8 cellular contexts compared by ENCODE assay signal in genomic region chr7:151079199-151079910, GRCh38. TPM values are rescaled to one million over a fixed set of nuclear protein-coding genes. Genes with fewer than 3 reads are reported as not detected.
DNase-seq lines count a peak whose midpoint lies in the region; ATAC-seq and TF ChIP-seq lines count a peak whose summit lies in the region.

No MANE protein-coding gene starts in this region.

- peak overlapping the region; percentile 76 for H3K27ac Mint-ChIP-seq in T-helper 1 cell treated with Interleukin-12 subunit alpha and Interleukin-12 subunit beta and Interleukin-4 antibody, amounts not matched to agents 30 μg/mL and 1 μg/mL, for 36 hours
- H3K27ac Mint-ChIP-seq in activated naive CD8-positive, alpha-beta T cell treated with anti-CD3 and anti-CD28 coated beads for 36 hours: peak overlapping the region; percentile 68

- H3K9ac ChIP-seq in iPS-20b (ENCODE audit: low read depth, low read length) (peak overlapping the region; percentile 94), stomach smooth muscle (ENCODE audit: low read length in 2 of 2) (peak overlapping the region; percentile 82 to 91)

- H3K9me3 ChIP-seq in iPS-20b (ENCODE audit: insufficient read depth, low read depth, low read length) (no peaks in the 10 kb centered on the region), stomach smooth muscle (ENCODE audit: control insufficient read depth in 2 of 2, low read length in 2 of 2) (no peaks in the 10 kb centered on the region)

- H3K36me3 Mint-ChIP-seq in T-helper 1 cell treated with Interleukin-12 subunit alpha and Interleukin-12 subunit beta and Interleukin-4 antibody, amounts not matched to agents 30 μg/mL and 1 μg/mL, for 36 hours (ENCODE audit: low read depth): peaks cover 16% of the 10 kb centered on the region
- peaks cover 15% of the 10 kb centered on the region for H3K36me3 Mint-ChIP-seq in activated naive CD8-positive, alpha-beta T cell treated with anti-CD3 and anti-CD28 coated beads for 36 hours

- H3K27me3 Mint-ChIP-seq in T-helper 1 cell treated with Interleukin-12 subunit alpha and Interleukin-12 subunit beta and Interleukin-4 antibody, amounts not matched to agents 30 μg/mL and 1 μg/mL, for 36 hours (ENCODE audit: low read depth): peaks cover under 1% of the 10 kb centered on the region
- H3K27me3 Mint-ChIP-seq in activated naive CD8-positive, alpha-beta T cell treated with anti-CD3 and anti-CD28 coated beads for 36 hours: peaks cover under 1% of the 10 kb centered on the region

- peaks cover 23% of the 10 kb centered on the region for H3K36me3 ChIP-seq in iPS-20b (ENCODE audit: insufficient read depth, low read depth, low read length)
- peaks cover 10 to 19% of the 10 kb centered on the region in 2 donors for H3K36me3 ChIP-seq in stomach smooth muscle (ENCODE audit: control insufficient read depth in 2 of 2, insufficient read depth in 2 of 2, low read length in 2 of 2)

- H3K27ac ChIP-seq in iPS-20b (ENCODE audit: low read length) (no peak overlapping the region), stomach smooth muscle (ENCODE audit: low read length) (no peak overlapping the region)

- no peak for ATAC-seq in omental fat pad (ENCODE audit: low FRiP score)

- H3K4me3 ChIP-seq in iPS-20b (ENCODE audit: low read length) (peak overlapping the region; percentile 84), stomach smooth muscle (ENCODE audit: low read length in 2 of 2) (peak overlapping the region; percentile 87 to 88)

- no peak for TF ChIP-seq CTCF in omental fat pad (IDR thresholded peaks at IDR 0.05)

- peak overlapping the region; percentile 89 for H3K4me3 Mint-ChIP-seq in T-helper 1 cell treated with Interleukin-12 subunit alpha and Interleukin-12 subunit beta and Interleukin-4 antibody, amounts not matched to agents 30 μg/mL and 1 μg/mL, for 36 hours
- peak overlapping the region; percentile 87 for H3K4me3 Mint-ChIP-seq in activated naive CD8-positive, alpha-beta T cell treated with anti-CD3 and anti-CD28 coated beads for 36 hours

- DNase-seq in T-helper 1 cell (no peak), omental fat pad (ENCODE audit: low spot score) (no peak), epidermal melanocyte (ENCODE audit: insufficient read length, low spot score) (no peak), SIG-M5 treated with dmso at 0.1 percent for 504 hours (lab: John Stamatoyannopoulos, UW; ENCODE audit: unreplicated experiment) (no peak)
- DNase-seq in activated naive CD8-positive, alpha-beta T cell treated with anti-CD3 and anti-CD28 coated beads for 36 hours: no peak

- H3K27me3 ChIP-seq in iPS-20b (ENCODE audit: insufficient read depth, low read length) (peaks cover 8% of the 10 kb centered on the region), stomach smooth muscle (ENCODE audit: control insufficient read depth in 1 of 2, insufficient read depth in 2 of 2, low read length in 2 of 2) (no peaks in the 10 kb centered on the region)

- peaks cover 19% of the 10 kb centered on the region for H3K4me1 Mint-ChIP-seq in T-helper 1 cell treated with Interleukin-12 subunit alpha and Interleukin-12 subunit beta and Interleukin-4 antibody, amounts not matched to agents 30 μg/mL and 1 μg/mL, for 36 hours (ENCODE audit: low read depth)
- peaks cover 22% of the 10 kb centered on the region for H3K4me1 Mint-ChIP-seq in activated naive CD8-positive, alpha-beta T cell treated with anti-CD3 and anti-CD28 coated beads for 36 hours

- H3K4me1 ChIP-seq in iPS-20b (ENCODE audit: insufficient read depth, low read length) (peaks cover 5% of the 10 kb centered on the region), stomach smooth muscle (ENCODE audit: control insufficient read depth, insufficient read depth, low read length) (peaks cover 47% of the 10 kb centered on the region)

- no peaks in the 10 kb centered on the region for H3K9me3 Mint-ChIP-seq in T-helper 1 cell treated with Interleukin-12 subunit alpha and Interleukin-12 subunit beta and Interleukin-4 antibody, amounts not matched to agents 30 μg/mL and 1 μg/mL, for 36 hours
- H3K9me3 Mint-ChIP-seq in activated naive CD8-positive, alpha-beta T cell treated with anti-CD3 and anti-CD28 coated beads for 36 hours: no peaks in the 10 kb centered on the region

RNA-seq across cellular contexts. Expression of gene FASTK, which starts 1.3 kb away (rescaled TPM):
- 10 to 100 TPM; 65.9 to 68.7 TPM for total RNA-seq in activated naive CD8-positive, alpha-beta T cell treated with anti-CD3 and anti-CD28 coated beads for 36 hours
- total RNA-seq in omental fat pad: 10 to 100 TPM; 44.0 to 67.6 (median 51.6) TPM

RNA-seq across cellular contexts. Expression of gene TMUB1, which starts 3.9 kb away (rescaled TPM):
- total RNA-seq in activated naive CD8-positive, alpha-beta T cell treated with anti-CD3 and anti-CD28 coated beads for 36 hours: 10 to 100 TPM; 59.2 to 59.3 TPM
- total RNA-seq in omental fat pad: 10 to 100 TPM; 23.5 to 38.5 (median 26.9) TPM

RNA-seq across cellular contexts. Expression of gene AGAP3, which starts 6.9 kb away (rescaled TPM):
- total RNA-seq in activated naive CD8-positive, alpha-beta T cell treated with anti-CD3 and anti-CD28 coated beads for 36 hours: 10 to 100 TPM; 24.8 to 25.3 TPM
- 10 to 100 TPM; 34.6 to 53.0 (median 47.9) TPM for total RNA-seq in omental fat pad

RNA-seq across cellular contexts. Expression of gene SLC4A2, which starts 20.0 kb away (rescaled TPM):
- 10 to 100 TPM; 66.5 to 69.1 TPM for total RNA-seq in activated naive CD8-positive, alpha-beta T cell treated with anti-CD3 and anti-CD28 coated beads for 36 hours
- total RNA-seq in omental fat pad: 100 to 1,000 TPM; 115 to 126 (median 118) TPM

RNA-seq across cellular contexts. Expression of gene CDK5, which starts 21.7 kb away (rescaled TPM):
- 10 to 100 TPM; 13.3 to 16.0 TPM for total RNA-seq in activated naive CD8-positive, alpha-beta T cell treated with anti-CD3 and anti-CD28 coated beads for 36 hours
- total RNA-seq in omental fat pad: 10 to 100 TPM in 1 of 4 donors, 1 to 10 TPM in 3; 6.1 to 10.4 (median 7.9) TPM
